19 cellular contexts compared by ENCODE assay signal in genomic region chr15:56320861-56321260, GRCh38. TPM values are rescaled to one million over a fixed set of nuclear protein-coding genes. Genes with fewer than 3 reads are reported as not detected.
DNase-seq lines count a peak whose midpoint lies in the region; ATAC-seq, FAIRE-seq and TF ChIP-seq lines count a peak whose summit lies in the region.
"Had no signal": no experiment of that assay in that cellular context is flagged by ENCODE, and none has a peak within 500 bp of the region (broad histone marks: within the 10 kb centered on the region; RNA-seq: fewer than 3 reads in every experiment).

No MANE protein-coding gene starts in this region.

- H3K4me3 ChIP-seq in A549 (no peak overlapping the region), mucosa of descending colon (no peak overlapping the region), heart right ventricle (no peak overlapping the region)
- H3K4me3 ChIP-seq: GM12878, PC-9, SJSA1 had no signal

- POLR2A ChIA-PET in A549 (lab: Yijun Ruan, JAX), result no interaction called here

- no peak overlapping the region for H3K4me2 ChIP-seq in A549
- H3K4me2 ChIP-seq: PC-9 had no signal

- peak; percentile 18 for FAIRE-seq in A549 (lab: Jason Lieb, UNC)
- FAIRE-seq: GM12878, HepG2 had no signal

- TF ChIP-seq EP300 in A549 (IDR thresholded peaks at IDR 0.05), result no peak

- 21% methylated on average over 3 of the region's 3 CpGs for WGBS in A549 (ENCODE audit: missing lambda C conversion rate)
- 72 to 80% methylated on average over 3 of the region's 3 CpGs for WGBS in heart right ventricle, 2 donors

- TF ChIP-seq CTCF in A549 (IDR thresholded peaks at IDR 0.05) (no peak), mucosa of descending colon (IDR thresholded peaks at IDR 0.05) (no peak), heart right ventricle (IDR thresholded peaks at IDR 0.05) (no peak)

- H3K9me3 ChIP-seq in A549 (peaks cover 9% of the 10 kb centered on the region; the same call in 1 of the 3 replicates), mucosa of descending colon (no peaks in the 10 kb centered on the region), heart right ventricle (peaks cover 0 to 21% (median 2%) of the 10 kb centered on the region in 11 donors)
- H3K9me3 ChIP-seq: Caco-2, SJSA1 had no signal

- CTCF ChIA-PET in A549 (lab: Yijun Ruan, JAX), result interaction anchor here (1.0 to 1.2 kb wide), 2 partner anchors 14 to 96 kb away, joined by 3 read pairs; no protein-coding TSS in a partner anchor

- H3K36me3 ChIP-seq in mucosa of descending colon (ENCODE audit: low read depth), result no peaks in the 10 kb centered on the region
- H3K36me3 ChIP-seq in heart right ventricle, result no peaks in the 10 kb centered on the region
- H3K36me3 ChIP-seq: SJSA1 had no signal

- H3K27ac ChIP-seq in A549, result no peak overlapping the region
- no peak overlapping the region for H3K27ac ChIP-seq in heart right ventricle
- H3K27ac ChIP-seq: PC-9, SJSA1 had no signal

- no peak for ATAC-seq in A549
- ATAC-seq in esophagus mucosa, result peak; percentile 78
- ATAC-seq in mucosa of descending colon, result peak; percentile 95
- no peak for ATAC-seq in heart right ventricle
- ATAC-seq: GM12878, HepG2 had no signal

- H3K4me1 ChIP-seq in A549 (no peaks in the 10 kb centered on the region), mucosa of descending colon (ENCODE audit: low read depth) (no peaks in the 10 kb centered on the region), heart right ventricle (no peaks in the 10 kb centered on the region)
- H3K4me1 ChIP-seq: Caco-2 had no signal

- no peaks in the 10 kb centered on the region for H3K27me3 ChIP-seq in heart right ventricle

- intact Hi-C loops in mucosa of descending colon (cut with DNase I, micrococcal nuclease) (no loop called here), heart right ventricle (cut with DNase I) (no loop called here)

- DNase-seq in A549 (ENCODE audit: low read depth in 1 of 2, low spot score in 1 of 2) (no peak), OCI-M1 (lab: John Stamatoyannopoulos, UW) (peak; percentile 57), mucosa of descending colon (no peak), DMS53 (lab: John Stamatoyannopoulos, UW) (no peak), NCI-H1436 (lab: John Stamatoyannopoulos, UW) (no peak), 8988T (no peak), heart right ventricle (no peak)
- DNase-seq: Caco-2; CD4-positive, alpha-beta T cell; KG1; NCI-H1436 treated with DMSO at 0.1 percent for 48 hours; NCI-H2029; NCI-H345; NCI-H524 treated with DMSO at 0.1 percent for 48 hours had no signal

- no peak for TF ChIP-seq RAD21 in A549 (conservative IDR thresholded peaks at IDR 0.05 in 1 of 2, IDR thresholded peaks at IDR 0.05 in 1 of 2)

- no peak for TF ChIP-seq POLR2A in A549 (IDR thresholded peaks at IDR 0.05; ENCODE audit: low read length)

TF ChIP-seq in A549, 52 proteins besides CTCF, POLR2A, EP300 and RAD21:
- TF ChIP-seq CHD4 (IDR thresholded peaks at IDR 0.05; ENCODE audit: borderline replicate concordance) (no peak), ZSCAN20 (CRISPR knock-in tag; IDR thresholded peaks at IDR 0.05) (no peak), GATA3 (IDR thresholded peaks at IDR 0.05; ENCODE audit: borderline replicate concordance) (no peak), BHLHE40 (IDR thresholded peaks at IDR 0.05; ENCODE audit: low read depth, low read length) (no peak), BCL3 (IDR thresholded peaks at IDR 0.05) (no peak), HDAC2 (IDR thresholded peaks at IDR 0.05) (no peak), POLR2AphosphoS2 (conservative IDR thresholded peaks at IDR 0.05; ENCODE audit: low read length) (no peak), ZC3H11A (IDR thresholded peaks at IDR 0.05) (no peak), PHF8 (IDR thresholded peaks at IDR 0.05; ENCODE audit: borderline replicate concordance, low read depth) (no peak), ZFP36 (IDR thresholded peaks at IDR 0.05; ENCODE audit: borderline replicate concordance, partially characterized antibody) (no peak), RNF2 (IDR thresholded peaks at IDR 0.05; ENCODE audit: borderline replicate concordance, low read depth) (no peak), MAZ (IDR thresholded peaks at IDR 0.05; ENCODE audit: borderline replicate concordance, low read depth, low read length) (no peak), SMC3 (IDR thresholded peaks at IDR 0.05) (no peak), EHF (CRISPR knock-in tag; IDR thresholded peaks at IDR 0.05) (no peak), KDM1A (IDR thresholded peaks at IDR 0.05; ENCODE audit: low read depth) (no peak)
- TF ChIP-seq, protein P1, sequence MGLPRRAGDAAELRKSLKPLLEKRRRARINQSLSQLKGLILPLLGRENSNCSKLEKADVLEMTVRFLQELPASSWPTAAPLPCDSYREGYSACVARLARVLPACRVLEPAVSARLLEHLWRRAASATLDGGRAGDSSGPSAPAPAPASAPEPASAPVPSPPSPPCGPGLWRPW (IDR thresholded peaks at IDR 0.05), result no peak
- TF ChIP-seq, protein P2, sequence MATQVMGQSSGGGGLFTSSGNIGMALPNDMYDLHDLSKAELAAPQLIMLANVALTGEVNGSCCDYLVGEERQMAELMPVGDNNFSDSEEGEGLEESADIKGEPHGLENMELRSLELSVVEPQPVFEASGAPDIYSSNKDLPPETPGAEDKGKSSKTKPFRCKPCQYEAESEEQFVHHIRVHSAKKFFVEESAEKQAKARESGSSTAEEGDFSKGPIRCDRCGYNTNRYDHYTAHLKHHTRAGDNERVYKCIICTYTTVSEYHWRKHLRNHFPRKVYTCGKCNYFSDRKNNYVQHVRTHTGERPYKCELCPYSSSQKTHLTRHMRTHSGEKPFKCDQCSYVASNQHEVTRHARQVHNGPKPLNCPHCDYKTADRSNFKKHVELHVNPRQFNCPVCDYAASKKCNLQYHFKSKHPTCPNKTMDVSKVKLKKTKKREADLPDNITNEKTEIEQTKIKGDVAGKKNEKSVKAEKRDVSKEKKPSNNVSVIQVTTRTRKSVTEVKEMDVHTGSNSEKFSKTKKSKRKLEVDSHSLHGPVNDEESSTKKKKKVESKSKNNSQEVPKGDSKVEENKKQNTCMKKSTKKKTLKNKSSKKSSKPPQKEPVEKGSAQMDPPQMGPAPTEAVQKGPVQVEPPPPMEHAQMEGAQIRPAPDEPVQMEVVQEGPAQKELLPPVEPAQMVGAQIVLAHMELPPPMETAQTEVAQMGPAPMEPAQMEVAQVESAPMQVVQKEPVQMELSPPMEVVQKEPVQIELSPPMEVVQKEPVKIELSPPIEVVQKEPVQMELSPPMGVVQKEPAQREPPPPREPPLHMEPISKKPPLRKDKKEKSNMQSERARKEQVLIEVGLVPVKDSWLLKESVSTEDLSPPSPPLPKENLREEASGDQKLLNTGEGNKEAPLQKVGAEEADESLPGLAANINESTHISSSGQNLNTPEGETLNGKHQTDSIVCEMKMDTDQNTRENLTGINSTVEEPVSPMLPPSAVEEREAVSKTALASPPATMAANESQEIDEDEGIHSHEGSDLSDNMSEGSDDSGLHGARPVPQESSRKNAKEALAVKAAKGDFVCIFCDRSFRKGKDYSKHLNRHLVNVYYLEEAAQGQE (IDR thresholded peaks at IDR 0.05), result no peak

RNA-seq across cellular contexts. Expression of gene TEX9, which starts 44.4 kb away (rescaled TPM):
- 8.3 and 13.3 TPM in 2 replicates for polyA plus RNA-seq in A549 (2011; rRNA removed)
- 1.2 and 1.5 TPM in 2 replicates for polyA plus RNA-seq in A549 (2012; cell fraction: cytosol; rRNA removed)
- 1.2 and 2.8 TPM in 2 replicates for polyA plus RNA-seq in A549 (2012; cell fraction: nucleus; rRNA removed)
- polyA plus RNA-seq in A549 (2017; fragmentation: RNase III; extraction: RNeasy Plus Mini Kit Qiagen cat#74134 plus additional on column Dnase treatment), result 7.7 to 9.8 TPM (median 8.5 TPM) in 3 replicates
- 11.3 and 12.4 TPM in 2 replicates for polyA minus RNA-seq in A549 (2011; rRNA and poly(A)+ RNA removed)
- 9.2 TPM for total RNA-seq in esophagus mucosa
- total RNA-seq in mucosa of descending colon, result 10 to 100 TPM in 1 of 3 donors, 1 to 10 TPM in 2; 5.7 to 10.6 (median 7.8) TPM
- total RNA-seq in heart right ventricle, result 1 to 10 TPM in 2 of 10 donors, under 1 TPM in 8; 0.28 to 1.7 (median 0.59) TPM
- polyA plus RNA-seq in heart right ventricle, result under 1 TPM; 0.19 to 0.29 TPM

Comparison
In these comparisons a context has a peak if more than half of its experiments do, and no peak if none do; other contexts are left out.
1. ATAC-seq: peak in esophagus mucosa (single experiment) and mucosa of descending colon (single experiment); none in A549 (0 of 2) and heart right ventricle (0 of 8).